In the genomic region with DNA sequence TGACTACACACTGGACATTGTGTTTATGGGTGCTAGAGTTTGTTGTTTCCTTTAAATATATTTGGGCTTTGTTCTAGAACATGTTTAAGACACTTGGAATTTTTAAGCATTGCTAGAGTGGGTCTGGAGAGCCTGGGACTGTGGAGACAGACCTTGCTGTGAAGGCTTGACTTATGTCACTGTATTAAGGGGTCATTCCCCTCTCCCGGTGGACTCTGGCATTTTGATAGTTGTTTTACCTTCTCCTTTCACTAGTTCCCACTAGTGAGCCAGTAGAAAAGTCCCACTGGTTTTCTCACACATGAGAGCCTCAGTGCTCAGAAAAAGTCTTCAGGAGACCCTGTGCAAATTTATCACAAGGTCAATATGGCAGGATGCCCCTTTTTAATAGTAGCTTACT, we compare ENCODE assay signal across 14 cellular contexts. TPM values are rescaled to one million over a fixed set of nuclear protein-coding genes. Genes with fewer than 3 reads are reported as not detected.
DNase-seq lines count a peak whose midpoint lies in the region; ATAC-seq and TF ChIP-seq lines count a peak whose summit lies in the region.
"Had no signal": no experiment of that assay in that cellular context is flagged by ENCODE, and none has a peak within 500 bp of the region (broad histone marks: within the 10 kb centered on the region; RNA-seq: fewer than 3 reads in every experiment).

No MANE protein-coding gene starts in this region.

- H3K4me1 ChIP-seq in GM23338 (ENCODE audit: insufficient read depth) (peaks cover 16% of the 10 kb centered on the region), trophoblast cell (ENCODE audit: control insufficient read depth in 1 of 2, insufficient read depth in 2 of 2, low read length in 2 of 2) (peaks cover 0 to 4% of the 10 kb centered on the region in 2 experiments), hepatocyte (ENCODE audit: insufficient read depth) (no peaks in the 10 kb centered on the region), psoas muscle (no peaks in the 10 kb centered on the region)

- H3K27me3 ChIP-seq in GM23338 (ENCODE audit: insufficient read depth) = no peaks in the 10 kb centered on the region
- H3K27me3 ChIP-seq in trophoblast cell (ENCODE audit: insufficient read depth, low read length) = no peaks in the 10 kb centered on the region
- H3K27me3 ChIP-seq in hepatocyte = no peaks in the 10 kb centered on the region
- H3K27me3 ChIP-seq in psoas muscle (ENCODE audit: insufficient read depth in 3 of 3, low read length in 2 of 3) = no peaks in the 10 kb centered on the region

- DNase-seq in GM23338 (ENCODE audit: low spot score) (no peak), left lobe of liver (ENCODE audit: low spot score) (no peak), trophoblast cell (no peak), hepatocyte (ENCODE audit: low spot score) (no peak), psoas muscle (no peak), OCI-M2 (lab: John Stamatoyannopoulos, UW; ENCODE audit: unreplicated experiment) (no peak)
- DNase-seq in activated naive CD8-positive, alpha-beta T cell treated with anti-CD3 and anti-CD28 coated beads, Interleukin-2, amount 10 ng/mL, durations not matched to agents 7 days and 5 days = no peak
- DNase-seq: C1 segment of cervical spinal cord; Calu3; CD4-positive, alpha-beta T cell; DMS 273 treated with DMSO at 0.1 percent for 48 hours; GM23248; H7 had no signal

- no peak overlapping the region for H3K23ac ChIP-seq in trophoblast cell (ENCODE audit: low read length)

- H3K79me2 ChIP-seq in GM23338 (replicated peaks; ENCODE audit: insufficient read depth) = peaks cover 99% of the 10 kb centered on the region
- peaks cover 4% of the 10 kb centered on the region for H3K79me2 ChIP-seq in trophoblast cell (ENCODE audit: control insufficient read depth, insufficient read depth, low read length, poor library complexity)
- peaks cover 98% of the 10 kb centered on the region for H3K79me2 ChIP-seq in hepatocyte

- no peaks in the 10 kb centered on the region for H3K79me1 ChIP-seq in trophoblast cell (ENCODE audit: low read length)

- H4K91ac ChIP-seq in trophoblast cell (ENCODE audit: low read depth, low read length) = no peak overlapping the region

- peaks cover 28% of the 10 kb centered on the region for H3K4me1 Mint-ChIP-seq in GM23338
- peaks cover 35% of the 10 kb centered on the region for H3K4me1 Mint-ChIP-seq in activated naive CD8-positive, alpha-beta T cell treated with anti-CD3 and anti-CD28 coated beads, Interleukin-2, amount 10 ng/mL, durations not matched to agents 7 days and 5 days

- H3K14ac ChIP-seq in trophoblast cell (ENCODE audit: low read length) = no peak overlapping the region

- no peak overlapping the region for H2BK120ac ChIP-seq in trophoblast cell (ENCODE audit: insufficient read depth, low read length, poor library complexity)

- H3K36me3 ChIP-seq in GM23338 (ENCODE audit: insufficient read depth) (peaks cover 8% of the 10 kb centered on the region; the same call in 1 of the 2 replicates), trophoblast cell (ENCODE audit: control insufficient read depth in 1 of 2, insufficient read depth in 2 of 2, low read length in 2 of 2) (peaks cover 0 to 1% of the 10 kb centered on the region in 2 experiments), hepatocyte (replicated peaks; ENCODE audit: insufficient read depth, low read depth) (no peaks in the 10 kb centered on the region), psoas muscle (ENCODE audit: insufficient read depth in 1 of 2, low read depth in 1 of 2) (no peaks in the 10 kb centered on the region)

- peak overlapping the region; percentile 29; the same call in 1 of the 2 replicates for H3K27ac ChIP-seq in GM23338 (ENCODE audit: low read depth)
- H3K27ac ChIP-seq in trophoblast cell (ENCODE audit: low read depth, low read length) = no peak overlapping the region
- no peak overlapping the region for H3K27ac ChIP-seq in hepatocyte
- no peak overlapping the region for H3K27ac ChIP-seq in psoas muscle
- H3K27ac ChIP-seq: GM23248 had no signal

- no peak overlapping the region for H3K4me3 Mint-ChIP-seq in GM23338
- H3K4me3 Mint-ChIP-seq in activated naive CD8-positive, alpha-beta T cell treated with anti-CD3 and anti-CD28 coated beads, Interleukin-2, amount 10 ng/mL, durations not matched to agents 7 days and 5 days = peak overlapping the region; percentile 1
- H3K4me3 Mint-ChIP-seq: B cell; CD4-positive, alpha-beta T cell had no signal

- H3K9ac ChIP-seq in trophoblast cell (ENCODE audit: low read length) = no peak overlapping the region
- H3K9ac ChIP-seq: GM23248 had no signal

- H3K27ac Mint-ChIP-seq in GM23338 = no peak overlapping the region
- no peak overlapping the region for H3K27ac Mint-ChIP-seq in activated naive CD8-positive, alpha-beta T cell treated with anti-CD3 and anti-CD28 coated beads, Interleukin-2, amount 10 ng/mL, durations not matched to agents 7 days and 5 days
- H3K27ac Mint-ChIP-seq: B cell; CD4-positive, alpha-beta T cell had no signal

- H3K36me3 Mint-ChIP-seq in GM23338 (ENCODE audit: low read depth) = peaks cover 27% of the 10 kb centered on the region
- peaks cover 39% of the 10 kb centered on the region for H3K36me3 Mint-ChIP-seq in activated naive CD8-positive, alpha-beta T cell treated with anti-CD3 and anti-CD28 coated beads, Interleukin-2, amount 10 ng/mL, durations not matched to agents 7 days and 5 days

- H3K4me3 ChIP-seq in GM23338 (no peak overlapping the region), trophoblast cell (ENCODE audit: low read depth, low read length) (no peak overlapping the region), hepatocyte (no peak overlapping the region), psoas muscle (no peak overlapping the region)
- H3K4me3 ChIP-seq: GM23248 had no signal

- H3K9me3 ChIP-seq in trophoblast cell (ENCODE audit: insufficient read depth, low read depth, low read length) (no peaks in the 10 kb centered on the region), hepatocyte (ENCODE audit: low read depth) (no peaks in the 10 kb centered on the region), psoas muscle (no peaks in the 10 kb centered on the region)

- H4K20me1 ChIP-seq in GM23338 (replicated peaks; ENCODE audit: insufficient read depth) = peaks cover 62% of the 10 kb centered on the region
- peaks cover 26% of the 10 kb centered on the region for H4K20me1 ChIP-seq in hepatocyte (ENCODE audit: insufficient read depth, poor library complexity, severe bottlenecking)

- H4K8ac ChIP-seq in trophoblast cell (ENCODE audit: low read depth, low read length) = no peak overlapping the region

- no peak overlapping the region for H3K18ac ChIP-seq in trophoblast cell (ENCODE audit: low read length)

- peaks cover 2% of the 10 kb centered on the region for H3K27me3 Mint-ChIP-seq in GM23338 (ENCODE audit: insufficient read depth, low read depth, poor library complexity)
- no peaks in the 10 kb centered on the region for H3K27me3 Mint-ChIP-seq in activated naive CD8-positive, alpha-beta T cell treated with anti-CD3 and anti-CD28 coated beads, Interleukin-2, amount 10 ng/mL, durations not matched to agents 7 days and 5 days
- H3K27me3 Mint-ChIP-seq: B cell; CD4-positive, alpha-beta T cell had no signal

- no peaks in the 10 kb centered on the region for H3F3A ChIP-seq in GM23338 (replicated peaks; ENCODE audit: low read depth)

- H3K4me2 ChIP-seq in GM23338 (no peak overlapping the region), trophoblast cell (ENCODE audit: low read length) (no peak overlapping the region), hepatocyte (no peak overlapping the region)

- H2BK5ac ChIP-seq in trophoblast cell (ENCODE audit: low read depth, low read length, poor library complexity) = no peak overlapping the region

- H3K9me2 ChIP-seq in GM23338 (ENCODE audit: insufficient read depth) = no peaks in the 10 kb centered on the region
- H3K9me2 ChIP-seq in hepatocyte (replicated peaks; ENCODE audit: insufficient read depth) = no peaks in the 10 kb centered on the region

- no peak overlapping the region for H2AFZ ChIP-seq in GM23338
- H2AFZ ChIP-seq in trophoblast cell (ENCODE audit: insufficient read depth, low read length, poor library complexity) = no peak overlapping the region
- H2AFZ ChIP-seq in hepatocyte = no peak overlapping the region
- H2AFZ ChIP-seq: GM23248 had no signal

- no peaks in the 10 kb centered on the region for H3K9me3 Mint-ChIP-seq in GM23338
- H3K9me3 Mint-ChIP-seq in activated naive CD8-positive, alpha-beta T cell treated with anti-CD3 and anti-CD28 coated beads, Interleukin-2, amount 10 ng/mL, durations not matched to agents 7 days and 5 days = peaks cover 3% of the 10 kb centered on the region
- H3K9me3 Mint-ChIP-seq: CD4-positive, alpha-beta T cell had no signal

- no peak for ATAC-seq in GM23338
- ATAC-seq in activated naive CD8-positive, alpha-beta T cell treated with anti-CD3 and anti-CD28 coated beads, Interleukin-2, amount 10 ng/mL, durations not matched to agents 7 days and 5 days (ENCODE audit: low read depth) = no peak
- ATAC-seq in left lobe of liver = peak; percentile 75
- no peak for ATAC-seq in psoas muscle

- peak overlapping the region; percentile 40 for H3K4ac ChIP-seq in trophoblast cell (ENCODE audit: low read depth, low read length)

- POLR2A ChIA-PET in activated naive CD8-positive, alpha-beta T cell treated with anti-CD3 and anti-CD28 coated beads, Interleukin-2, amount 10 ng/mL, durations not matched to agents 7 days and 5 days (lab: Charles Lee) = no interaction called here

- intact Hi-C loops in psoas muscle (cut with DNase I) = no loop called here

- no peak overlapping the region for H2AK5ac ChIP-seq in trophoblast cell (ENCODE audit: low read length)

- WGBS in trophoblast cell (ENCODE audit: extremely low coverage, insufficient coverage, insufficient read length) = no CpG with 5 or more reads among the region's 1 CpG
- 87% methylated on average over 1 of the region's 1 CpG for WGBS in hepatocyte (ENCODE audit: low lambda C conversion rate, missing lambda C conversion rate)
- 84 to 91% (median 85%) methylated on average over 1 of the region's 1 CpG for WGBS in psoas muscle, 3 donors

- no peak for TF ChIP-seq CTCF in GM23338 (conservative IDR thresholded peaks at IDR 0.05; ENCODE audit: low read depth in 2 of 2)
- TF ChIP-seq CTCF in hepatocyte (IDR thresholded peaks at IDR 0.05; ENCODE audit: poor library complexity) = no peak
- TF ChIP-seq CTCF in psoas muscle (IDR thresholded peaks at IDR 0.05) = no peak

- no peak overlapping the region for H2BK12ac ChIP-seq in trophoblast cell (ENCODE audit: low read length)

- H4K12ac ChIP-seq in trophoblast cell (ENCODE audit: low read depth, low read length) = no peak overlapping the region

TF ChIP-seq in GM23338, 12 proteins besides CTCF, POLR2A, EP300 and RAD21 (continues in another document):
- no peak for TF ChIP-seq POLR2AphosphoS5 (IDR thresholded peaks at IDR 0.05; ENCODE audit: low read depth)
- no peak for TF ChIP-seq JUNB (IDR thresholded peaks at IDR 0.05; ENCODE audit: unreplicated experiment)

RNA-seq across cellular contexts. Expression of a gene that starts 18.6 kb away (rescaled TPM):
- 53.6 and 66.4 TPM in 2 replicates for total RNA-seq in GM23338 (2014; rRNA removed; shearing (Covaris generic))
- 18.5 and 19.3 TPM in 2 replicates for polyA plus RNA-seq in GM23338 (2016; fragmentation: Nextera tagmentation; extraction: Ambion mirVana)
- total RNA-seq in activated naive CD8-positive, alpha-beta T cell treated with anti-CD3 and anti-CD28 coated beads, Interleukin-2, amount 10 ng/mL, durations not matched to agents 7 days and 5 days = 10 to 100 TPM; 23.2 to 24.4 TPM
- total RNA-seq in left lobe of liver = 5.4 TPM
- polyA plus RNA-seq in trophoblast cell (2013) = 13.6 and 13.8 TPM in 2 replicates
- total RNA-seq in hepatocyte = 17.7 and 19.8 TPM in 2 replicates
- 5.3 and 7.6 TPM in 2 replicates for polyA plus RNA-seq in hepatocyte
- 1 to 10 TPM; 3.1 to 4.6 (median 3.8) TPM for total RNA-seq in psoas muscle
- polyA plus RNA-seq in psoas muscle = 1 to 10 TPM; 1.5 to 3.4 (median 3.4) TPM
